16 cellular contexts compared by ENCODE assay signal in the genomic region with DNA sequence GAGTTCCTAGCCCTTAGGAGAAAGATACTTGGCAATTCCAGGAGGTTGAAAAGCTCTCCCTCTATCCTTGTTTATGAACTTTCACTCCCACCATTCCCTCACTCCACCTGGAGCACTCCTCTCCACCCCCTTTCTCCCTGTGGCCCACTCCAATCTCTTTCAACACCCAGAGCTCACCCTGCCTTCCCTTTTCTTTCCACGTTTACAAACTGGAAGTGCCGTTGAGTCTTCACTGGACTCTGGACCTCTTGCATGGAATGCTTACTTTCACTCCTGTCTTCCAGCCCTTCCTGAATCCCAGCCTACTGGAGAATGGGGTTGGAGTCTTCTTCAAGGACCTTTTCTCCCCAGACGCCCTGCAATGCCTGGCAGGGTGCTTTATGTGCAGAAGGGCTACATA.
A peak's percentile ranks its signal among the peaks of the same experiment; 100 is the strongest.
DNase-seq lines count a peak whose midpoint lies in the region; ATAC-seq and TF ChIP-seq lines count a peak whose summit lies in the region.
"Had no signal": no experiment of that assay in that cellular context is flagged by ENCODE, and none has a peak within 500 bp of the region (broad histone marks: within the 10 kb centered on the region; RNA-seq: fewer than 3 reads in every experiment).

No MANE protein-coding gene starts in this region.

- peak overlapping the region; percentile 46 to 50 for H3K27ac ChIP-seq in mucosa of rectum (ENCODE audit: low read depth in 2 of 2, low read length in 2 of 2)
- no peak overlapping the region for H3K27ac ChIP-seq in heart right ventricle
- H3K27ac ChIP-seq: 22Rv1; BLaER1 treated with 17β-estradiol and CSF1 and Interleukin-3, amounts not matched to agents 10 nM and 100 nM had no signal

- no peaks in the 10 kb centered on the region for H3K9me3 Mint-ChIP-seq in activated CD8-positive, alpha-beta memory T cell treated with anti-CD3 and anti-CD28 coated beads, Interleukin-2, amount 10 ng/mL, durations not matched to agents 7 days and 5 days (ENCODE audit: low read depth)

- H3K4me3 Mint-ChIP-seq in activated CD8-positive, alpha-beta memory T cell treated with anti-CD3 and anti-CD28 coated beads, Interleukin-2, amount 10 ng/mL, durations not matched to agents 7 days and 5 days: no peak overlapping the region
- H3K4me3 Mint-ChIP-seq: CD4-positive, CD25-positive, alpha-beta regulatory T cell; H9 had no signal

- H3K4me1 ChIP-seq in mucosa of rectum (ENCODE audit: control insufficient read depth in 2 of 2, insufficient read depth in 2 of 2, low read length in 2 of 2): peaks cover 32 to 53% of the 10 kb centered on the region in 2 donors
- H3K4me1 ChIP-seq in heart right ventricle: peaks cover 3 to 33% (median 20%) of the 10 kb centered on the region in 9 donors

- H3K27ac Mint-ChIP-seq in activated CD8-positive, alpha-beta memory T cell treated with anti-CD3 and anti-CD28 coated beads, Interleukin-2, amount 10 ng/mL, durations not matched to agents 7 days and 5 days: no peak overlapping the region
- H3K27ac Mint-ChIP-seq: CD4-positive, CD25-positive, alpha-beta regulatory T cell had no signal

- H3K27me3 ChIP-seq in mucosa of rectum (ENCODE audit: control insufficient read depth in 2 of 2, insufficient read depth in 2 of 2, low read length in 2 of 2): no peaks in the 10 kb centered on the region
- H3K27me3 ChIP-seq in heart right ventricle: peaks cover 0 to 13% (median 0%) of the 10 kb centered on the region in 7 donors
- H3K27me3 ChIP-seq: BLaER1 treated with 17β-estradiol and CSF1 and Interleukin-3, amounts not matched to agents 10 nM and 100 nM had no signal

- H3K36me3 ChIP-seq in mucosa of rectum (ENCODE audit: control insufficient read depth in 2 of 2, insufficient read depth in 2 of 2, low read length in 2 of 2) (no peaks in the 10 kb centered on the region), heart right ventricle (no peaks in the 10 kb centered on the region)
- H3K36me3 ChIP-seq: BLaER1 treated with 17β-estradiol and CSF1 and Interleukin-3, amounts not matched to agents 10 nM and 100 nM had no signal

- in situ Hi-C loops in GM13977 (cut with MboI; ENCODE audit: low pct_unique_long_range_greater_than_20kb, low sequenced_read_pairs, unreplicated experiment): no loop called here

- DNase-seq in activated CD8-positive, alpha-beta memory T cell treated with anti-CD3 and anti-CD28 coated beads for 24 hours: peak; percentile 32
- no peak for DNase-seq in activated CD8-positive, alpha-beta memory T cell treated with anti-CD3 and anti-CD28 coated beads, Interleukin-2, amount 10 ng/mL, durations not matched to agents 7 days and 5 days
- DNase-seq in left lobe of liver (ENCODE audit: low spot score): no peak
- no peak for DNase-seq in NCI-H1694 treated with DMSO at 0.1 percent for 48 hours (lab: John Stamatoyannopoulos, UW)
- DNase-seq in heart right ventricle: no peak
- DNase-seq in GM13977 (ENCODE audit: low spot score): no peak
- no peak for DNase-seq in NOMO-1 treated with DMSO at 0.1 percent for 48 hours (lab: John Stamatoyannopoulos, UW; ENCODE audit: unreplicated experiment)
- DNase-seq: Calu3; CD4-positive, CD25-positive, alpha-beta regulatory T cell; DMS79; GOT3; H9 had no signal

- H3K36me3 Mint-ChIP-seq in activated CD8-positive, alpha-beta memory T cell treated with anti-CD3 and anti-CD28 coated beads, Interleukin-2, amount 10 ng/mL, durations not matched to agents 7 days and 5 days: peaks cover 3% of the 10 kb centered on the region
- H3K36me3 Mint-ChIP-seq: CD4-positive, CD25-positive, alpha-beta regulatory T cell had no signal

- WGBS in heart right ventricle, 2 donors: 87 to 90% methylated on average over 3 of the region's 3 CpGs

- intact Hi-C loops in heart right ventricle (cut with DNase I): loop anchor here in 1 of 10 donors (10.0 kb wide), 1 partner anchor 69 kb away; no protein-coding TSS in a partner anchor

- H3K4me3 ChIP-seq in mucosa of rectum (ENCODE audit: low read length in 2 of 2) (peak overlapping the region in 1 of 2 donors; percentile 26), heart right ventricle (no peak overlapping the region)
- H3K4me3 ChIP-seq: BLaER1 treated with 17β-estradiol and CSF1 and Interleukin-3, amounts not matched to agents 10 nM and 100 nM; GM12878 had no signal

- H3K9ac ChIP-seq in mucosa of rectum (ENCODE audit: low read depth in 1 of 2, low read length in 2 of 2): no peak overlapping the region
- H3K9ac ChIP-seq: BLaER1 treated with 17β-estradiol and CSF1 and Interleukin-3, amounts not matched to agents 10 nM and 100 nM had no signal

- TF ChIP-seq CTCF in heart right ventricle (IDR thresholded peaks at IDR 0.05) (no peak), GM13977 (IDR thresholded peaks at IDR 0.05; ENCODE audit: extremely low read depth, insufficient read depth, missing control alignments) (no peak)

- peaks cover 36% of the 10 kb centered on the region for H3K4me1 Mint-ChIP-seq in activated CD8-positive, alpha-beta memory T cell treated with anti-CD3 and anti-CD28 coated beads, Interleukin-2, amount 10 ng/mL, durations not matched to agents 7 days and 5 days

- no peaks in the 10 kb centered on the region for H3K9me3 ChIP-seq in mucosa of rectum (ENCODE audit: control insufficient read depth in 2 of 2, low read length in 2 of 2)
- H3K9me3 ChIP-seq in heart right ventricle: peaks cover 0 to 11% (median 0%) of the 10 kb centered on the region in 11 donors

- H3K27me3 Mint-ChIP-seq in activated CD8-positive, alpha-beta memory T cell treated with anti-CD3 and anti-CD28 coated beads, Interleukin-2, amount 10 ng/mL, durations not matched to agents 7 days and 5 days: peaks cover 43% of the 10 kb centered on the region
- H3K27me3 Mint-ChIP-seq: CD4-positive, CD25-positive, alpha-beta regulatory T cell had no signal

- ATAC-seq in activated CD8-positive, alpha-beta memory T cell treated with anti-CD3 and anti-CD28 coated beads, Interleukin-2, amount 10 ng/mL, durations not matched to agents 7 days and 5 days: no peak
- peak; percentile 20 for ATAC-seq in left lobe of liver
- ATAC-seq in heart right ventricle: no peak
- ATAC-seq: GM12878 had no signal

- CTCF ChIA-PET in activated CD8-positive, alpha-beta memory T cell treated with anti-CD3 and anti-CD28 coated beads, Interleukin-2, amount 10 ng/mL, durations not matched to agents 7 days and 5 days (lab: Charles Lee): no interaction called here

Comparison
In these comparisons a context has a peak if more than half of its experiments do, and no peak if none do; other contexts are left out.
1. H3K27ac ChIP-seq: peak in mucosa of rectum (2 of 2); none in heart right ventricle (0 of 10).